In the genomic region with DNA sequence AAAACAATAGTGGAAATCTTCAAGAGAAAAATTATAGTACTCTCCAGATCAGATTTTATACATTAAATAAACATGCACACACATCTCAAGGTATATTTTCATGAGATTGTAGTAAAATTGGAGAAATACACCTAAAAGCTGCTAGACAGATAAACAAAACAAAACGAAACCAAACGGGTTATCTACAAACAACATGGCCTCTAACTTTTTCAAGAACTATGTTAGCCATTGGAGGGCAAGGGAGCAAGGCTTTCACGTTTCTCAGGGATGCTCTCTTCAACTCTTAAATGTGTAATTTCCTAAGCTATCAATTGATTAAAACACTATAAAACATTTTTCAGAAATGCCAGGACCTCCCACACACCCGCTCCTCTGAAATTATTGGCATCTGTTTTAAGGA, we compare ENCODE assay signal across 17 cellular contexts.
DNase-seq lines count a peak whose midpoint lies in the region; ATAC-seq and TF ChIP-seq lines count a peak whose summit lies in the region.
"Had no signal": no experiment of that assay in that cellular context is flagged by ENCODE, and none has a peak within 500 bp of the region (broad histone marks: within the 10 kb centered on the region; RNA-seq: fewer than 3 reads in every experiment).

No MANE protein-coding gene starts in this region.

- no peak overlapping the region for H3K18ac ChIP-seq in IMR-90 (ENCODE audit: low read depth, low read length)
- no peak overlapping the region for H3K18ac ChIP-seq in trophoblast cell (ENCODE audit: low read length)

- H2BK120ac ChIP-seq in IMR-90 (ENCODE audit: low read depth, low read length) (no peak overlapping the region), trophoblast cell (ENCODE audit: insufficient read depth, low read length, poor library complexity) (no peak overlapping the region)

- no peaks in the 10 kb centered on the region for H3K27me3 Mint-ChIP-seq in GM23338 (ENCODE audit: insufficient read depth, low read depth, poor library complexity)
- no peaks in the 10 kb centered on the region for H3K27me3 Mint-ChIP-seq in activated T-helper 1 cell treated with anti-CD3 and anti-CD28 coated beads, Interleukin-12 subunit alpha, Interleukin-12 subunit beta, Interleukin-2, Interleukin-4 antibody, amounts not matched to agents 30 ng/mL and 10 ng/mL and 1 ng/mL, durations not matched to agents 14 hours and 24 hours and 36 hours (ENCODE audit: insufficient read depth)
- H3K27me3 Mint-ChIP-seq: IgD-negative memory B cell had no signal

- no peaks in the 10 kb centered on the region for H3K36me3 ChIP-seq in GM23338 (ENCODE audit: insufficient read depth)
- no peaks in the 10 kb centered on the region for H3K36me3 ChIP-seq in IMR-90 (ENCODE audit: control insufficient read depth, insufficient read depth, low read length)
- no peaks in the 10 kb centered on the region for H3K36me3 ChIP-seq in osteoblast (ENCODE audit: insufficient read depth, low read length)
- H3K36me3 ChIP-seq in trophoblast cell (ENCODE audit: control insufficient read depth in 1 of 2, insufficient read depth in 2 of 2, low read length in 2 of 2) = no peaks in the 10 kb centered on the region
- H3K36me3 ChIP-seq: BLaER1 treated with 17β-estradiol and CSF1 and Interleukin-3, amounts not matched to agents 10 nM and 100 nM had no signal

- H2AK5ac ChIP-seq in IMR-90 (ENCODE audit: low read depth, low read length) (no peak overlapping the region), trophoblast cell (ENCODE audit: low read length) (no peak overlapping the region)

- DNase-seq in GM23338 (ENCODE audit: low spot score) (no peak), IMR-90 (no peak), OCI-M1 (lab: John Stamatoyannopoulos, UW) (peak; percentile 38), osteoblast (ENCODE audit: insufficient read length, low spot score, missing footprints) (no peak), trophoblast cell (no peak)
- DNase-seq in activated T-helper 1 cell treated with anti-CD3 and anti-CD28 coated beads, Interleukin-12 subunit alpha, Interleukin-12 subunit beta, Interleukin-2, Interleukin-4 antibody, amounts not matched to agents 30 ng/mL and 10 ng/mL and 1 ng/mL, durations not matched to agents 14 hours and 24 hours and 36 hours (ENCODE audit: low spot score) = no peak
- DNase-seq: GM23248; NCI-H146; NCI-H345; NCI-H526 treated with DMSO at 0.1 percent for 48 hours; NK-92 treated with Interleukin-12 subunit alpha and Interleukin-12 subunit beta, amount 100 ng/mL, for 24 hours; SIG-M5; SW 1271; T1000 had no signal

- H3K9ac ChIP-seq in IMR-90 (ENCODE audit: low read depth, low read length) (no peak overlapping the region), trophoblast cell (ENCODE audit: low read length) (no peak overlapping the region)
- H3K9ac ChIP-seq: BLaER1 treated with 17β-estradiol and CSF1 and Interleukin-3, amounts not matched to agents 10 nM and 100 nM; GM23248 had no signal

- H3K27ac ChIP-seq in GM23338 (ENCODE audit: low read depth) (no peak overlapping the region), IMR-90 (ENCODE audit: insufficient read depth, low read length) (no peak overlapping the region), osteoblast (ENCODE audit: low read depth, low read length) (no peak overlapping the region), trophoblast cell (ENCODE audit: low read depth, low read length) (no peak overlapping the region)
- H3K27ac ChIP-seq: BLaER1 treated with 17β-estradiol and CSF1 and Interleukin-3, amounts not matched to agents 10 nM and 100 nM; GM23248 had no signal

- POLR2A ChIA-PET in IMR-90 (lab: Charles Lee; ENCODE audit: unreplicated experiment) = no interaction called here

- H3K79me2 ChIP-seq in GM23338 (replicated peaks; ENCODE audit: insufficient read depth) (no peaks in the 10 kb centered on the region), osteoblast (ENCODE audit: insufficient read depth, low read length) (no peaks in the 10 kb centered on the region), trophoblast cell (ENCODE audit: control insufficient read depth, insufficient read depth, low read length, poor library complexity) (no peaks in the 10 kb centered on the region)

- intact Hi-C loops in IMR-90 (cut with micrococcal nuclease) = no loop called here
- intact Hi-C loops in activated T-helper 1 cell treated with anti-CD3 and anti-CD28 coated beads, Interleukin-12 subunit alpha, Interleukin-12 subunit beta, Interleukin-2, Interleukin-4 antibody, amounts not matched to agents 30 ng/mL and 10 ng/mL and 1 ng/mL, durations not matched to agents 14 hours and 24 hours and 36 hours (cut with micrococcal nuclease) = no loop called here

- H3K36me3 Mint-ChIP-seq in GM23338 (ENCODE audit: low read depth) = no peaks in the 10 kb centered on the region
- H3K36me3 Mint-ChIP-seq in activated T-helper 1 cell treated with anti-CD3 and anti-CD28 coated beads, Interleukin-12 subunit alpha, Interleukin-12 subunit beta, Interleukin-2, Interleukin-4 antibody, amounts not matched to agents 30 ng/mL and 10 ng/mL and 1 ng/mL, durations not matched to agents 14 hours and 24 hours and 36 hours (ENCODE audit: low read depth) = no peaks in the 10 kb centered on the region

- H3K9me2 ChIP-seq in GM23338 (ENCODE audit: insufficient read depth) = no peaks in the 10 kb centered on the region

- no peak overlapping the region for H2BK12ac ChIP-seq in trophoblast cell (ENCODE audit: low read length)

- in situ Hi-C loops in IMR-90 (cut with MboI; ENCODE audit: low sequenced_read_pairs) = no loop called here

- H3K14ac ChIP-seq in IMR-90 (replicated peaks; ENCODE audit: low read depth, low read length) (no peak overlapping the region), trophoblast cell (ENCODE audit: low read length) (no peak overlapping the region)

- no peak for ATAC-seq in GM23338
- no peak for ATAC-seq in IMR-90 (ENCODE audit: low read depth)
- no peak for ATAC-seq in GM19467 (IDR thresholded peaks at IDR 0.05; ENCODE audit: unreplicated experiment)

- H4K91ac ChIP-seq in IMR-90 (ENCODE audit: insufficient read depth, low read depth, low read length) = no peak overlapping the region
- no peak overlapping the region for H4K91ac ChIP-seq in trophoblast cell (ENCODE audit: low read depth, low read length)

- no peak overlapping the region for H2BK20ac ChIP-seq in IMR-90 (ENCODE audit: low read depth, low read length)

- dilution Hi-C loops in IMR-90 (cut with HindIII; ENCODE audit: low sequenced_read_pairs, unreplicated experiment) = no loop called here

- no peak for TF ChIP-seq CTCF in GM23338 (conservative IDR thresholded peaks at IDR 0.05; ENCODE audit: low read depth in 2 of 2)
- TF ChIP-seq CTCF in IMR-90 (conservative IDR thresholded peaks at IDR 0.05; ENCODE audit: low read depth, low read length) = no peak
- TF ChIP-seq CTCF in osteoblast (IDR thresholded peaks at IDR 0.05; ENCODE audit: extremely low read depth, low read depth, low read length) = no peak

- H3K4me1 Mint-ChIP-seq in GM23338 = peaks cover 3% of the 10 kb centered on the region; the same call in 2 of the 3 replicates
- H3K4me1 Mint-ChIP-seq in activated T-helper 1 cell treated with anti-CD3 and anti-CD28 coated beads, Interleukin-12 subunit alpha, Interleukin-12 subunit beta, Interleukin-2, Interleukin-4 antibody, amounts not matched to agents 30 ng/mL and 10 ng/mL and 1 ng/mL, durations not matched to agents 14 hours and 24 hours and 36 hours (ENCODE audit: low read depth) = no peaks in the 10 kb centered on the region
- H3K4me1 Mint-ChIP-seq: IgD-negative memory B cell had no signal

- H3F3A ChIP-seq in GM23338 (replicated peaks; ENCODE audit: low read depth) = no peaks in the 10 kb centered on the region

- no peak overlapping the region for H3K23ac ChIP-seq in IMR-90 (ENCODE audit: low read depth, low read length)
- no peak overlapping the region for H3K23ac ChIP-seq in trophoblast cell (ENCODE audit: low read length)

- H4K5ac ChIP-seq in IMR-90 (ENCODE audit: low read depth, low read length) = no peak overlapping the region; the same call in 1 of the 2 replicates

- H3K9me3 Mint-ChIP-seq in GM23338 = no peaks in the 10 kb centered on the region; the same call in 2 of the 3 replicates
- H3K9me3 Mint-ChIP-seq in activated T-helper 1 cell treated with anti-CD3 and anti-CD28 coated beads, Interleukin-12 subunit alpha, Interleukin-12 subunit beta, Interleukin-2, Interleukin-4 antibody, amounts not matched to agents 30 ng/mL and 10 ng/mL and 1 ng/mL, durations not matched to agents 14 hours and 24 hours and 36 hours = peaks cover 18% of the 10 kb centered on the region

- H3K56ac ChIP-seq in IMR-90 (ENCODE audit: extremely low read depth, insufficient read depth, low read length) = no peak overlapping the region

- H2AK9ac ChIP-seq in IMR-90 (replicated peaks; ENCODE audit: low read depth, low read length, poor library complexity) = no peak overlapping the region

- no TSS peak for BruUV-seq in IMR-90 (replicated peaks; lab: Mats Ljungman, UMichigan)

- H2BK5ac ChIP-seq in IMR-90 (ENCODE audit: low read depth, low read length, poor library complexity, severe bottlenecking) (no peak overlapping the region), trophoblast cell (ENCODE audit: low read depth, low read length, poor library complexity) (no peak overlapping the region)

- no peak overlapping the region for H3K4ac ChIP-seq in IMR-90 (ENCODE audit: low read depth, low read length)
- H3K4ac ChIP-seq in trophoblast cell (ENCODE audit: low read depth, low read length) = no peak overlapping the region

- H2AFZ ChIP-seq in GM23338 = peak overlapping the region; percentile 7; the same call in 1 of the 2 replicates
- peak overlapping the region; percentile 39 for H2AFZ ChIP-seq in IMR-90 (replicated peaks; ENCODE audit: low read length, poor library complexity)
- H2AFZ ChIP-seq in osteoblast (ENCODE audit: low read length) = peak overlapping the region; percentile 3
- no peak overlapping the region for H2AFZ ChIP-seq in trophoblast cell (ENCODE audit: insufficient read depth, low read length, poor library complexity)
- H2AFZ ChIP-seq: GM23248 had no signal

- no peak overlapping the region for H3K4me2 ChIP-seq in GM23338
- H3K4me2 ChIP-seq in IMR-90 (ENCODE audit: low read depth, low read length) = peak overlapping the region; percentile 44; the same call in 1 of the 2 replicates
- no peak overlapping the region for H3K4me2 ChIP-seq in osteoblast (ENCODE audit: insufficient read depth, low read length)
- H3K4me2 ChIP-seq in trophoblast cell (ENCODE audit: low read length) = no peak overlapping the region
- H3K4me2 ChIP-seq: BLaER1 treated with 17β-estradiol and CSF1 and Interleukin-3, amounts not matched to agents 10 nM and 100 nM had no signal

- H2BK15ac ChIP-seq in IMR-90 (ENCODE audit: low read depth, low read length) = no peak overlapping the region

- no peak for TF ChIP-seq POLR2A in IMR-90 (IDR thresholded peaks at IDR 0.05; ENCODE audit: low read depth, low read length)

- no CpG with 5 or more reads among the region's 4 CpGs for WGBS in IMR-90 (ENCODE audit: extremely low coverage in 2 of 2, insufficient read length in 1 of 2), 2 experiments
- no CpG with 5 or more reads among the region's 4 CpGs for WGBS in trophoblast cell (ENCODE audit: extremely low coverage, insufficient coverage, insufficient read length)

- H4K8ac ChIP-seq in IMR-90 (ENCODE audit: low read depth in 2 of 2, low read length in 2 of 2) (no peak overlapping the region), trophoblast cell (ENCODE audit: low read depth, low read length) (no peak overlapping the region)

- H3K4me1 ChIP-seq in GM23338 (ENCODE audit: insufficient read depth) (no peaks in the 10 kb centered on the region), IMR-90 (ENCODE audit: control insufficient read depth, insufficient read depth, low read length) (no peaks in the 10 kb centered on the region), osteoblast (ENCODE audit: insufficient read depth, low read length) (no peaks in the 10 kb centered on the region), trophoblast cell (ENCODE audit: control insufficient read depth in 1 of 2, insufficient read depth in 2 of 2, low read length in 2 of 2) (no peaks in the 10 kb centered on the region)
- H3K4me1 ChIP-seq: BLaER1 treated with 17β-estradiol and CSF1 and Interleukin-3, amounts not matched to agents 10 nM and 100 nM had no signal

- CTCF ChIA-PET in IMR-90 (lab: Yijun Ruan, JAX) = no interaction called here

- no peak overlapping the region for H4K12ac ChIP-seq in trophoblast cell (ENCODE audit: low read depth, low read length)

- H3K4me3 Mint-ChIP-seq in GM23338 = no peak overlapping the region
- no peak overlapping the region for H3K4me3 Mint-ChIP-seq in activated T-helper 1 cell treated with anti-CD3 and anti-CD28 coated beads, Interleukin-12 subunit alpha, Interleukin-12 subunit beta, Interleukin-2, Interleukin-4 antibody, amounts not matched to agents 30 ng/mL and 10 ng/mL and 1 ng/mL, durations not matched to agents 14 hours and 24 hours and 36 hours
- H3K4me3 Mint-ChIP-seq: IgD-negative memory B cell had no signal

- no peaks in the 10 kb centered on the region for H4K20me1 ChIP-seq in GM23338 (replicated peaks; ENCODE audit: insufficient read depth)
- no peaks in the 10 kb centered on the region for H4K20me1 ChIP-seq in IMR-90 (ENCODE audit: insufficient read depth, low read length)
- H4K20me1 ChIP-seq in osteoblast (ENCODE audit: insufficient read depth, low read length) = no peaks in the 10 kb centered on the region
- H4K20me1 ChIP-seq: BLaER1 treated with 17β-estradiol and CSF1 and Interleukin-3, amounts not matched to agents 10 nM and 100 nM had no signal

- H3K27ac Mint-ChIP-seq in GM23338 = peak overlapping the region; percentile 34
- no peak overlapping the region for H3K27ac Mint-ChIP-seq in activated T-helper 1 cell treated with anti-CD3 and anti-CD28 coated beads, Interleukin-12 subunit alpha, Interleukin-12 subunit beta, Interleukin-2, Interleukin-4 antibody, amounts not matched to agents 30 ng/mL and 10 ng/mL and 1 ng/mL, durations not matched to agents 14 hours and 24 hours and 36 hours
- H3K27ac Mint-ChIP-seq: IgD-negative memory B cell had no signal

- H3K9me1 ChIP-seq in IMR-90 (ENCODE audit: insufficient read depth, low read length) = no peaks in the 10 kb centered on the region

- H3K79me1 ChIP-seq in IMR-90 (ENCODE audit: low read depth in 1 of 2, low read length in 2 of 2) = no peaks in the 10 kb centered on the region
- H3K79me1 ChIP-seq in trophoblast cell (ENCODE audit: low read length) = no peaks in the 10 kb centered on the region

- H3K9me3 ChIP-seq in IMR-90 (ENCODE audit: control insufficient read depth, insufficient read depth, low read length) (no peaks in the 10 kb centered on the region), osteoblast (ENCODE audit: low read depth, low read length) (peaks cover 2% of the 10 kb centered on the region), trophoblast cell (ENCODE audit: insufficient read depth, low read depth, low read length) (no peaks in the 10 kb centered on the region)

- no peak for TF ChIP-seq RAD21 in IMR-90 (IDR thresholded peaks at IDR 0.05; ENCODE audit: low read length)

- H3K4me3 ChIP-seq in GM23338 = no peak overlapping the region
- H3K4me3 ChIP-seq in IMR-90 (ENCODE audit: insufficient read depth, low read depth, low read length) = no peak overlapping the region
- peak overlapping the region; percentile 2 for H3K4me3 ChIP-seq in osteoblast (ENCODE audit: insufficient read depth, low read length)
- H3K4me3 ChIP-seq in trophoblast cell (ENCODE audit: low read depth, low read length) = no peak overlapping the region
- H3K4me3 ChIP-seq: BLaER1 treated with 17β-estradiol and CSF1 and Interleukin-3, amounts not matched to agents 10 nM and 100 nM; GM23248 had no signal

- H3K27me3 ChIP-seq in GM23338 (ENCODE audit: insufficient read depth) = no peaks in the 10 kb centered on the region
- no peaks in the 10 kb centered on the region for H3K27me3 ChIP-seq in IMR-90 (ENCODE audit: control insufficient read depth, insufficient read depth, low read length)
- H3K27me3 ChIP-seq in osteoblast (ENCODE audit: insufficient read depth, low read length) = no peaks in the 10 kb centered on the region
- H3K27me3 ChIP-seq in trophoblast cell (ENCODE audit: insufficient read depth, low read length) = no peaks in the 10 kb centered on the region
- H3K27me3 ChIP-seq: BLaER1 treated with 17β-estradiol and CSF1 and Interleukin-3, amounts not matched to agents 10 nM and 100 nM had no signal
